Comparison of ENCODE assay signal across 14 cellular contexts in the genomic region with DNA sequence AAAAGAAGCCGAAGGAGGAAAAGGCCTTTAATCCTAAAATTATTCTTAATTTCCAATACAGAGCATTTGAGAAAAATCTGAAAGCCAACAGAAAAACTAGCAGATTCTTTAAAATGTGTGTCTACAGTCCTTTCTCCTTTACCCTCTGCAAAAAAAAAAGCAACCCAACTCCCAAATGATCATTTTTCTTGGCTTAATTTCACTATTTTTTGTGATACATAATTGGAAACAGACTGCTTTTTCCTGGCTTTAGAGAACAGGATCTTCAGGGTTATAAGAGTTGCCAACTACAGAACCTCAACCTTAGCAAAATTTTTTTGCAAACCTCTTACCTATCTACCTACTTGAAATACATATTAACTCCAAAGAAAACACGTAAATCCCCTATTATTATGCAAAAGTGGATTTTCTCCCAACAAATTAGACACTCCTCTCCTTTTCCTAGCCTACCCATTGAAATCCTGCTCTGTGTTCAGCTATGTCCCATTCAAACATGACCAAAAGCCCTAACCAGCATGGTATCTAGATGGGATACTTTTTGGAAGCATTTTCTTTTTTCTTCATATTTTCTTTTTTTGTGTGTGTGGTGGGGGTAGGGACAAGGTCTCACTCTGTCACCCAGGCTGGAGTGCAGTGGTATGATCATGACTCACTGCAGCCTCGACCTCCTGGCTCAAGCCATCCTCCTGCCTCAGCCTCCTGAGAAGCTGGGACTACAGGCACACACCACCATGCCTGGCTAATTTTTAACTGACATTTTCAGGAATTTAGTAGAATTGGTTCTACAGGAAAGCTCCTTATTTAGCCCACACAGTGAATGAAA. TPM values are rescaled to one million over a fixed set of nuclear protein-coding genes. Genes with fewer than 3 reads are reported as not detected.
A peak's percentile ranks its signal among the peaks of the same experiment; 100 is the strongest.
DNase-seq lines count a peak whose midpoint lies in the region; ATAC-seq and TF ChIP-seq lines count a peak whose summit lies in the region.
"Had no signal": no experiment of that assay in that cellular context is flagged by ENCODE, and none has a peak within 500 bp of the region (broad histone marks: within the 10 kb centered on the region; RNA-seq: fewer than 3 reads in every experiment).

No MANE protein-coding gene starts in this region.

- H3K4me3 ChIP-seq in heart right ventricle (no peak overlapping the region), fibroblast of the aortic adventitia (ENCODE audit: low read depth, low read length) (no peak overlapping the region), vagina (no peak overlapping the region), brain microvascular endothelial cell (ENCODE audit: low read depth, low read length) (no peak overlapping the region)
- H3K4me3 ChIP-seq: colonic mucosa, stomach had no signal

- in situ Hi-C loops in brain microvascular endothelial cell (cut with HindIII; ENCODE audit: low pct_ligation_motif_present, low sequenced_read_pairs) = no loop called here

- H3K27ac Mint-ChIP-seq in activated T-helper 2 cell treated with anti-CD3 and anti-CD28 coated beads, Interferon-gamma antibody, Interleukin-2, Interleukin-4, amounts not matched to agents 10 μg/mL and 5 μg/mL and 100 μg/mL, durations not matched to agents 14 hours and 24 hours and 36 hours = peak overlapping the region; percentile 92

- ATAC-seq in Right ventricle myocardium inferior (peak; percentile 27), heart right ventricle (no peak), esophagus mucosa (no peak), HG03175 (IDR thresholded peaks at IDR 0.05; ENCODE audit: unreplicated experiment) (no peak)

- DNase-seq in Right ventricle myocardium inferior (ENCODE audit: missing footprints) = no peak
- no peak for DNase-seq in heart right ventricle
- no peak for DNase-seq in activated T-helper 2 cell treated with anti-CD3 and anti-CD28 coated beads, Interferon-gamma antibody, Interleukin-2, Interleukin-4, amounts not matched to agents 10 μg/mL and 5 μg/mL and 100 μg/mL, durations not matched to agents 14 hours and 24 hours and 36 hours (ENCODE audit: low spot score)
- peak; percentile 76 for DNase-seq in fibroblast of the aortic adventitia (ENCODE audit: low read depth)
- no peak for DNase-seq in vagina (ENCODE audit: extremely low spot score in 2 of 2)
- DNase-seq in brain microvascular endothelial cell = no peak
- DNase-seq: colonic mucosa; GOT3; NCI-H1105; NCI-H2171 treated with DMSO at 0.1 percent for 48 hours; stimulated activated CD4-positive, alpha-beta T cell treated with anti-CD3 and anti-CD28 coated beads, Interleukin-12 subunit alpha, Interleukin-12 subunit beta, amount 100 ng/mL, for 4 hours; stomach had no signal

- TF ChIP-seq CTCF in heart right ventricle (IDR thresholded peaks at IDR 0.05) (no peak), fibroblast of the aortic adventitia (IDR thresholded peaks at IDR 0.05; ENCODE audit: insufficient read depth, low read length) (no peak), vagina (IDR thresholded peaks at IDR 0.05) (no peak), brain microvascular endothelial cell (IDR thresholded peaks at IDR 0.05; ENCODE audit: low read depth, low read length, missing control alignments) (no peak)

- peak overlapping the region; percentile 72 for H3K4me3 Mint-ChIP-seq in activated T-helper 2 cell treated with anti-CD3 and anti-CD28 coated beads, Interferon-gamma antibody, Interleukin-2, Interleukin-4, amounts not matched to agents 10 μg/mL and 5 μg/mL and 100 μg/mL, durations not matched to agents 14 hours and 24 hours and 36 hours (ENCODE audit: low read depth)

- peaks cover 2% of the 10 kb centered on the region for H3K27me3 Mint-ChIP-seq in activated T-helper 2 cell treated with anti-CD3 and anti-CD28 coated beads, Interferon-gamma antibody, Interleukin-2, Interleukin-4, amounts not matched to agents 10 μg/mL and 5 μg/mL and 100 μg/mL, durations not matched to agents 14 hours and 24 hours and 36 hours (ENCODE audit: low read depth)

- no peak for TF ChIP-seq POLR2A in vagina (IDR thresholded peaks at IDR 0.05)

- H3K4me1 ChIP-seq in heart right ventricle (peaks cover under 1 to 59% (median 43%) of the 10 kb centered on the region in 9 donors), vagina (peaks cover 91% of the 10 kb centered on the region)
- H3K4me1 ChIP-seq: colonic mucosa had no signal

- H3K4me1 Mint-ChIP-seq in activated T-helper 2 cell treated with anti-CD3 and anti-CD28 coated beads, Interferon-gamma antibody, Interleukin-2, Interleukin-4, amounts not matched to agents 10 μg/mL and 5 μg/mL and 100 μg/mL, durations not matched to agents 14 hours and 24 hours and 36 hours (ENCODE audit: low read depth) = peaks cover 67% of the 10 kb centered on the region

- H3K36me3 Mint-ChIP-seq in activated T-helper 2 cell treated with anti-CD3 and anti-CD28 coated beads, Interferon-gamma antibody, Interleukin-2, Interleukin-4, amounts not matched to agents 10 μg/mL and 5 μg/mL and 100 μg/mL, durations not matched to agents 14 hours and 24 hours and 36 hours (ENCODE audit: low read depth) = peaks cover 17% of the 10 kb centered on the region

- 75 to 76% methylated on average over 3 of the region's 3 CpGs for WGBS in heart right ventricle, 2 donors

- no peaks in the 10 kb centered on the region for H3K36me3 ChIP-seq in heart right ventricle
- H3K36me3 ChIP-seq in vagina = no peaks in the 10 kb centered on the region
- H3K36me3 ChIP-seq in brain microvascular endothelial cell (replicated peaks) = no peaks in the 10 kb centered on the region
- H3K36me3 ChIP-seq: colonic mucosa, stomach had no signal

- no peak overlapping the region for H3K27ac ChIP-seq in heart right ventricle
- H3K27ac ChIP-seq in vagina = peak overlapping the region; percentile 15
- H3K27ac ChIP-seq in brain microvascular endothelial cell = no peak overlapping the region
- H3K27ac ChIP-seq: colonic mucosa, stomach had no signal

- H3K27me3 ChIP-seq in heart right ventricle = no peaks in the 10 kb centered on the region
- H3K27me3 ChIP-seq in vagina = no peaks in the 10 kb centered on the region
- H3K27me3 ChIP-seq in brain microvascular endothelial cell (replicated peaks) = no peaks in the 10 kb centered on the region
- H3K27me3 ChIP-seq: colonic mucosa, stomach had no signal

- no peaks in the 10 kb centered on the region for H3K9me3 Mint-ChIP-seq in activated T-helper 2 cell treated with anti-CD3 and anti-CD28 coated beads, Interferon-gamma antibody, Interleukin-2, Interleukin-4, amounts not matched to agents 10 μg/mL and 5 μg/mL and 100 μg/mL, durations not matched to agents 14 hours and 24 hours and 36 hours

- intact Hi-C loops in Right ventricle myocardium inferior (cut with DNase I) = no loop called here
- intact Hi-C loops in heart right ventricle (cut with DNase I) = loop anchor here in 1 of 10 donors (5.0 kb wide), 1 partner anchor 45 kb away; no protein-coding TSS in a partner anchor
- intact Hi-C loops in activated T-helper 2 cell treated with anti-CD3 and anti-CD28 coated beads, Interferon-gamma antibody, Interleukin-2, Interleukin-4, amounts not matched to agents 10 μg/mL and 5 μg/mL and 100 μg/mL, durations not matched to agents 14 hours and 24 hours and 36 hours (cut with micrococcal nuclease) = loop anchor here (1.0 to 10.0 kb wide), 8 partner anchors 48 to 375 kb away; partner anchors contain the start of gene CDC7
- intact Hi-C loops in vagina (cut with DNase I) = no loop called here

- H3K9me3 ChIP-seq in heart right ventricle = no peaks in the 10 kb centered on the region
- no peaks in the 10 kb centered on the region for H3K9me3 ChIP-seq in vagina
- H3K9me3 ChIP-seq: colonic mucosa, stomach had no signal

RNA-seq across cellular contexts. Expression of gene TGFBR3, which starts 9.0 kb away (rescaled TPM):
- total RNA-seq in Right ventricle myocardium inferior (36.3 TPM), heart right ventricle (10 to 100 TPM; 11.9 to 36.7 (median 26.4) TPM), fibroblast of the aortic adventitia (ENCODE audit: low replicate concordance) (37.2 and 118 TPM in 2 replicates), vagina (221 TPM), esophagus mucosa (10.4 TPM)
- 10 to 100 TPM in 1 of 2 donors, 1 to 10 TPM in 1; 6.6 to 11.2 TPM for polyA plus RNA-seq in heart right ventricle
- 28.0 and 29.9 TPM in 2 replicates for total RNA-seq in activated T-helper 2 cell treated with anti-CD3 and anti-CD28 coated beads, Interferon-gamma antibody, Interleukin-2, Interleukin-4, amounts not matched to agents 10 μg/mL and 5 μg/mL and 100 μg/mL, durations not matched to agents 14 hours and 24 hours and 36 hours
